In the genomic region with DNA sequence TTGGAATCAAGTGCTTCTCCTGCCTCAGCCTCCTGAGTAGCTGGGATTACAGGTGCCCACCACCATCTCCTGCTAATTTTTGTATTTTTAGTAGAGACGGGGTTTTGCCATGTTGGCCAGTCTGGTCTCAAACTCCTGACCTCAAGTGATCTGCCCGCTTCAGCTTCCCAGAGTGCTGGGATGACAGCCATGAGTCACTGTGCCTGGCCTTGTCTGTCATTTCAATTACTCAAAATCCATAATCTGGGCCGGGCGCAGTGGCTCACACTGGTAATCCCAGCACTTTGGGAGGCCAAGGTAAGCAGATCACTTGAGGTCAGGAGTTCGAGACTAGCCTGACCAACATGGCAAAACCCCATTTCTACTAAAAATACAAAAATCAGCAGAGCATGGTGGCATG, we compare ENCODE assay signal across 1 cellular context.
A peak's percentile ranks its signal among the peaks of the same experiment; 100 is the strongest.
TF ChIP-seq lines count a peak whose summit lies in the region.
"Not testable (repeated sequence)": the region's sequence is repeated elsewhere in the genome, so short reads cannot be mapped to it uniquely, and the experiment has no call there.

No MANE protein-coding gene starts in this region.

TF ChIP-seq in K562, 482 proteins besides CTCF, POLR2A, EP300 and RAD21:
- peak; percentile 50; the same call in 1 of the 2 replicates for TF ChIP-seq ZBTB33 (CRISPR knock-in tag; IDR thresholded peaks at IDR 0.05)
- TF ChIP-seq TCF3 (CRISPR knock-in tag; IDR thresholded peaks at IDR 0.05) = 0 out of 2 replicates have a peak, but pooled peaks have one; percentile 21
- TF ChIP-seq, protein P1, sequence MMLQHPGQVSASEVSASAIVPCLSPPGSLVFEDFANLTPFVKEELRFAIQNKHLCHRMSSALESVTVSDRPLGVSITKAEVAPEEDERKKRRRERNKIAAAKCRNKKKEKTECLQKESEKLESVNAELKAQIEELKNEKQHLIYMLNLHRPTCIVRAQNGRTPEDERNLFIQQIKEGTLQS (IDR thresholded peaks at IDR 0.05) = peak; percentile 67
- TF ChIP-seq, protein P1 (CRISPR knock-in tag; conservative IDR thresholded peaks at IDR 0.05) = not testable (repeated sequence)
- TF ChIP-seq FOSL1 (tag; conservative IDR thresholded peaks at IDR 0.05) = peak; percentile 53; the same call in 1 of the 2 replicates
- not testable (repeated sequence) for TF ChIP-seq PBX2 (CRISPR knock-in tag; IDR thresholded peaks at IDR 0.05; ENCODE audit: low read depth); JUND (tag; IDR thresholded peaks at IDR 0.05; ENCODE audit: borderline replicate concordance, low read depth, low read length)
- TF ChIP-seq PBX2 (tag; conservative IDR thresholded peaks at IDR 0.05; ENCODE audit: low read depth) = 0 out of 2 replicates have a peak, but pooled peaks have one; percentile 32
- peak; percentile 53 for TF ChIP-seq MEIS2 (IDR thresholded peaks at IDR 0.05; ENCODE audit: partially characterized antibody)
- TF ChIP-seq ZNF311 (CRISPR knock-in tag; IDR thresholded peaks at IDR 0.05) = 0 out of 2 replicates have a peak, but pooled peaks have one; percentile 6
- TF ChIP-seq, protein P2, sequence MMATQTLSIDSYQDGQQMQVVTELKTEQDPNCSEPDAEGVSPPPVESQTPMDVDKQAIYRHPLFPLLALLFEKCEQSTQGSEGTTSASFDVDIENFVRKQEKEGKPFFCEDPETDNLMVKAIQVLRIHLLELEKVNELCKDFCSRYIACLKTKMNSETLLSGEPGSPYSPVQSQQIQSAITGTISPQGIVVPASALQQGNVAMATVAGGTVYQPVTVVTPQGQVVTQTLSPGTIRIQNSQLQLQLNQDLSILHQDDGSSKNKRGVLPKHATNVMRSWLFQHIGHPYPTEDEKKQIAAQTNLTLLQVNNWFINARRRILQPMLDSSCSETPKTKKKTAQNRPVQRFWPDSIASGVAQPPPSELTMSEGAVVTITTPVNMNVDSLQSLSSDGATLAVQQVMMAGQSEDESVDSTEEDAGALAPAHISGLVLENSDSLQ (IDR thresholded peaks at IDR 0.05) = peak; percentile 67
- peak; percentile 3; the same call in 1 of the 2 replicates for TF ChIP-seq JUND (IDR thresholded peaks at IDR 0.05; ENCODE audit: borderline replicate concordance, low read depth, low read length)
